Comparison of ENCODE assay signal across 18 cellular contexts in genomic region chr16:2180962-2181923, GRCh38. TPM values are rescaled to one million over a fixed set of nuclear protein-coding genes. Genes with fewer than 3 reads are reported as not detected.
"Had no signal": no experiment of that assay in that cellular context is flagged by ENCODE, and none has a peak within 500 bp of the region (broad histone marks: within the 10 kb centered on the region; RNA-seq: fewer than 3 reads in every experiment).

No MANE protein-coding gene starts in this region.

- H3K9me3 Mint-ChIP-seq: activated B cell treated with CpG ODN at 0.5 μM for 24 hours; activated naive CD4-positive, alpha-beta T cell treated with anti-CD3 and anti-CD28 coated beads, Interleukin-2, amount 50 U/mL, for 24 hours; central memory CD8-positive, alpha-beta T cell; dendritic cell treated with granulocyte-macrophage colony-stimulating factor and Interleukin-4, amounts not matched to agents 40 ng/mL and 50 ng/mL, for 4 days; effector memory CD8-positive, alpha-beta T cell; stimulated activated naive CD8-positive, alpha-beta T cell treated with anti-CD3 and anti-CD28 coated beads, Interleukin-15, Interleukin-2, amounts not matched to agents 100 ng/mL and 50 ng/mL, for 24 hours; T-helper 1 cell treated with Interleukin-12 subunit alpha and Interleukin-12 subunit beta and Interleukin-4 antibody, amounts not matched to agents 30 μg/mL and 1 μg/mL, for 36 hours had no signal

- DNase-seq: activated B cell treated with CpG ODN at 0.5 μM for 24 hours; activated effector memory CD4-positive, alpha-beta T cell treated with Interleukin-2 at 50 U/mL for 16 hours; effector memory CD8-positive, alpha-beta T cell; erythroblast; kidney glomerular epithelial cell; lower lobe of right lung; naive thymus-derived CD4-positive, alpha-beta T cell; posterior cingulate gyrus; stimulated activated CD4-positive, alpha-beta T cell treated with anti-CD3 and anti-CD28 coated beads, Interleukin-15, amount 100 ng/mL, for 24 hours; stimulated activated CD4-positive, alpha-beta T cell treated with anti-CD3 and anti-CD28 coated beads, Interleukin-4, amount 100 ng/mL, for 24 hours had no signal

- H3K9me3 ChIP-seq: lower lobe of right lung, upper lobe of left lung had no signal

- H3K4me1 Mint-ChIP-seq: activated naive CD4-positive, alpha-beta T cell treated with anti-CD3 and anti-CD28 coated beads, Interleukin-2, amount 50 U/mL, for 24 hours had no signal

- H3K4me3 Mint-ChIP-seq: activated B cell treated with CpG ODN at 0.5 μM for 24 hours; activated naive CD4-positive, alpha-beta T cell treated with anti-CD3 and anti-CD28 coated beads, Interleukin-2, amount 50 U/mL, for 24 hours; central memory CD8-positive, alpha-beta T cell; dendritic cell treated with granulocyte-macrophage colony-stimulating factor and Interleukin-4, amounts not matched to agents 40 ng/mL and 50 ng/mL, for 4 days; effector memory CD8-positive, alpha-beta T cell; naive thymus-derived CD4-positive, alpha-beta T cell; stimulated activated naive CD8-positive, alpha-beta T cell treated with anti-CD3 and anti-CD28 coated beads, Interleukin-15, Interleukin-2, amounts not matched to agents 100 ng/mL and 50 ng/mL, for 24 hours; T-helper 1 cell treated with Interleukin-12 subunit alpha and Interleukin-12 subunit beta and Interleukin-4 antibody, amounts not matched to agents 30 μg/mL and 1 μg/mL, for 36 hours had no signal

- H3K27me3 ChIP-seq: hepatocyte, upper lobe of left lung had no signal

- H3K4me3 ChIP-seq: hepatocyte, lower lobe of right lung, upper lobe of left lung had no signal

- ATAC-seq: effector memory CD8-positive, alpha-beta T cell; lower lobe of right lung; naive thymus-derived CD4-positive, alpha-beta T cell had no signal

- H3K4me1 ChIP-seq: lower lobe of right lung had no signal

- H3K27ac Mint-ChIP-seq: activated B cell treated with CpG ODN at 0.5 μM for 24 hours; activated naive CD4-positive, alpha-beta T cell treated with anti-CD3 and anti-CD28 coated beads, Interleukin-2, amount 50 U/mL, for 24 hours; dendritic cell treated with granulocyte-macrophage colony-stimulating factor and Interleukin-4, amounts not matched to agents 40 ng/mL and 50 ng/mL, for 4 days; stimulated activated naive CD8-positive, alpha-beta T cell treated with anti-CD3 and anti-CD28 coated beads, Interleukin-15, Interleukin-2, amounts not matched to agents 100 ng/mL and 50 ng/mL, for 24 hours had no signal

- H3K27ac ChIP-seq: hepatocyte, lower lobe of right lung, upper lobe of left lung had no signal

- H3K27me3 Mint-ChIP-seq: activated B cell treated with CpG ODN at 0.5 μM for 24 hours; activated naive CD4-positive, alpha-beta T cell treated with anti-CD3 and anti-CD28 coated beads, Interleukin-2, amount 50 U/mL, for 24 hours; central memory CD8-positive, alpha-beta T cell; effector memory CD8-positive, alpha-beta T cell; naive thymus-derived CD4-positive, alpha-beta T cell; stimulated activated naive CD8-positive, alpha-beta T cell treated with anti-CD3 and anti-CD28 coated beads, Interleukin-15, Interleukin-2, amounts not matched to agents 100 ng/mL and 50 ng/mL, for 24 hours had no signal

- H3K36me3 Mint-ChIP-seq: activated naive CD4-positive, alpha-beta T cell treated with anti-CD3 and anti-CD28 coated beads, Interleukin-2, amount 50 U/mL, for 24 hours had no signal

RNA-seq across cellular contexts. Expression of gene CASKIN1, which starts 15.2 kb away (rescaled TPM):
- total RNA-seq: activated B cell treated with CpG ODN at 0.5 μM for 24 hours had no signal
- polyA plus RNA-seq: naive thymus-derived CD4-positive, alpha-beta T cell had no signal

RNA-seq across cellular contexts. Expression of gene RAB26, which starts 32.8 kb away (rescaled TPM):
- total RNA-seq: activated B cell treated with CpG ODN at 0.5 μM for 24 hours, skeletal muscle tissue had no signal
